ENCODE assay signal across 8 cellular contexts in genomic region chr2:228039752-228040534, GRCh38.
DNase-seq lines count a peak whose midpoint lies in the region; ATAC-seq and TF ChIP-seq lines count a peak whose summit lies in the region.

No MANE protein-coding gene starts in this region.

- DNase-seq in OCI-M1 (lab: John Stamatoyannopoulos, UW) (peak; percentile 54), foreskin keratinocyte (peak in 1 of 2 donors; percentile 20), cerebellar nuclear complex (lab: John Stamatoyannopoulos, UW) (no peak)
- DNase-seq in stimulated activated naive CD8-positive, alpha-beta T cell treated with anti-CD3 and anti-CD28 coated beads, Interleukin-15, amount 100 ng/mL, for 72 hours, result no peak
- no peak for DNase-seq in activated CD8-positive, alpha-beta memory T cell treated with anti-CD3 and anti-CD28 coated beads for 24 hours

- H3K27me3 Mint-ChIP-seq in stimulated activated naive CD8-positive, alpha-beta T cell treated with anti-CD3 and anti-CD28 coated beads, Interleukin-15, amount 100 ng/mL, for 72 hours, result no peaks in the 10 kb centered on the region

- no peaks in the 10 kb centered on the region for H3K27me3 ChIP-seq in foreskin keratinocyte

- no peaks in the 10 kb centered on the region for H3K4me1 ChIP-seq in foreskin keratinocyte

- H3K27ac ChIP-seq in C4-2B, result no peak overlapping the region
- H3K27ac ChIP-seq in foreskin keratinocyte, result no peak overlapping the region

- no peak overlapping the region for H3K27ac Mint-ChIP-seq in stimulated activated naive CD8-positive, alpha-beta T cell treated with anti-CD3 and anti-CD28 coated beads, Interleukin-15, amount 100 ng/mL, for 72 hours

- peaks cover 4 to 5% of the 10 kb centered on the region in 2 donors for H3K9me3 Mint-ChIP-seq in stimulated activated naive CD8-positive, alpha-beta T cell treated with anti-CD3 and anti-CD28 coated beads, Interleukin-15, amount 100 ng/mL, for 72 hours

- peak; percentile 77 for TF ChIP-seq CTCF in C4-2B (conservative IDR thresholded peaks at IDR 0.05)
- peak; percentile 64 for TF ChIP-seq CTCF in foreskin keratinocyte (conservative IDR thresholded peaks at IDR 0.05)

- H3K4me3 Mint-ChIP-seq in stimulated activated naive CD8-positive, alpha-beta T cell treated with anti-CD3 and anti-CD28 coated beads, Interleukin-15, amount 100 ng/mL, for 72 hours, result no peak overlapping the region

- H3K4me1 Mint-ChIP-seq in stimulated activated naive CD8-positive, alpha-beta T cell treated with anti-CD3 and anti-CD28 coated beads, Interleukin-15, amount 100 ng/mL, for 72 hours, result no peaks in the 10 kb centered on the region

- peak; percentile 90 for ATAC-seq in GM18858 (IDR thresholded peaks at IDR 0.05; ENCODE audit: unreplicated experiment)
- ATAC-seq in HG03066 (IDR thresholded peaks at IDR 0.05; ENCODE audit: low read depth, unreplicated experiment), result peak; percentile 75
- ATAC-seq in foreskin keratinocyte, result peak; percentile 58
- ATAC-seq in stimulated activated naive CD8-positive, alpha-beta T cell treated with anti-CD3 and anti-CD28 coated beads, Interleukin-15, amount 100 ng/mL, for 72 hours, result no peak
